ENCODE assay signal across 8 cellular contexts in genomic region chr6:117907600-117908245, GRCh38. TPM values are rescaled to one million over a fixed set of nuclear protein-coding genes. Genes with fewer than 3 reads are reported as not detected.
A peak's percentile ranks its signal among the peaks of the same experiment; 100 is the strongest.
DNase-seq lines count a peak whose midpoint lies in the region; ATAC-seq and TF ChIP-seq lines count a peak whose summit lies in the region.

No MANE protein-coding gene starts in this region.

- H3K27ac ChIP-seq in A673 (ENCODE audit: low read depth, low read length, poor library complexity, severe bottlenecking) = no peak overlapping the region
- no peak overlapping the region for H3K27ac ChIP-seq in HUES64 (ENCODE audit: low read depth, low read length)
- no peak overlapping the region for H3K27ac ChIP-seq in colonic mucosa
- H3K27ac ChIP-seq in mesendoderm (ENCODE audit: low read depth, low read length) = no peak overlapping the region

- peak overlapping the region; percentile 51 for H3K18ac ChIP-seq in mesendoderm (ENCODE audit: low read length)

- no peaks in the 10 kb centered on the region for H3K79me1 ChIP-seq in mesendoderm (ENCODE audit: low read length)

- H3K9me3 ChIP-seq in A673 (ENCODE audit: low read depth, low read length, poor library complexity, severe bottlenecking) = no peaks in the 10 kb centered on the region
- no peaks in the 10 kb centered on the region for H3K9me3 ChIP-seq in HUES64 (ENCODE audit: insufficient read depth, low read depth, low read length)
- no peaks in the 10 kb centered on the region for H3K9me3 ChIP-seq in colonic mucosa

- POLR2A ChIA-PET in A673 (lab: Charles Lee; ENCODE audit: low non-redundant PET) = no interaction called here

- H2BK120ac ChIP-seq in mesendoderm (ENCODE audit: low read depth, low read length) = no peak overlapping the region

- H3K4me2 ChIP-seq in mesendoderm (ENCODE audit: low read length) = peak overlapping the region; percentile 58

- H2BK5ac ChIP-seq in mesendoderm (ENCODE audit: low read length) = no peak overlapping the region

- peaks cover 63% of the 10 kb centered on the region for H3K27me3 ChIP-seq in A673 (replicated peaks; ENCODE audit: insufficient read depth, low read depth, low read length, poor library complexity)
- H3K27me3 ChIP-seq in HUES64 (ENCODE audit: insufficient read depth, low read length) = peaks cover 57% of the 10 kb centered on the region
- H3K27me3 ChIP-seq in colonic mucosa = peaks cover 26% of the 10 kb centered on the region
- peaks cover 2% of the 10 kb centered on the region for H3K27me3 ChIP-seq in mesendoderm (ENCODE audit: insufficient read depth, low read length, poor library complexity)

- intact Hi-C loops in A673 (cut with micrococcal nuclease; ENCODE audit: unreplicated experiment) (loop anchor here (5.0 kb wide), 1 partner anchor 340 kb away; no protein-coding TSS in a partner anchor), colonic mucosa (cut with DNase I) (no loop called here)

- no peak overlapping the region for H4K5ac ChIP-seq in mesendoderm (ENCODE audit: low read length)

- ATAC-seq in GM19043 (IDR thresholded peaks at IDR 0.05; ENCODE audit: low read depth, unreplicated experiment) = peak; percentile 16
- ATAC-seq in HG03378 (IDR thresholded peaks at IDR 0.05; ENCODE audit: unreplicated experiment) = no peak

- BruUV-seq in A673 (replicated peaks; lab: Mats Ljungman, UMichigan) = no TSS peak

- no peak overlapping the region for H2AK5ac ChIP-seq in mesendoderm (ENCODE audit: low read length)

- CTCF ChIA-PET in A673 (lab: Charles Lee) = interaction anchor here (1.2 kb wide), 1 partner anchor 12 kb away, joined by 7 read pairs; no protein-coding TSS in a partner anchor

- H2BK15ac ChIP-seq in mesendoderm (replicated peaks; ENCODE audit: low read depth) = no peak overlapping the region

- H3K56ac ChIP-seq in mesendoderm (ENCODE audit: low read length) = peak overlapping the region; percentile 87

- H3K9ac ChIP-seq in HUES64 (ENCODE audit: low read depth, low read length) (peak overlapping the region; percentile 70), colonic mucosa (ENCODE audit: low read depth in 2 of 2, low read length in 2 of 2) (peak overlapping the region in 1 of 2 donors; percentile 49), mesendoderm (ENCODE audit: low read length) (peak overlapping the region; percentile 72)

- H3K23ac ChIP-seq in mesendoderm (ENCODE audit: low read length) = no peak overlapping the region

- no peak overlapping the region for H3K4ac ChIP-seq in mesendoderm (ENCODE audit: low read depth, low read length)

- TF ChIP-seq CTCF in A673 (conservative IDR thresholded peaks at IDR 0.05; ENCODE audit: low read depth, low read length) (no peak), colonic mucosa (IDR thresholded peaks at IDR 0.05) (no peak)

- H3K79me2 ChIP-seq in mesendoderm (ENCODE audit: control insufficient read depth, insufficient read depth, low read length) = no peaks in the 10 kb centered on the region

- no peak overlapping the region for H4K8ac ChIP-seq in mesendoderm (ENCODE audit: low read depth, low read length)

- WGBS in HUES64 = under 1% methylated on average over 82 of the region's 82 CpGs
- WGBS in mesendoderm (ENCODE audit: extremely low coverage, insufficient coverage, low lambda C conversion rate) = no CpG with 5 or more reads among the region's 82 CpGs

- H3K4me3 ChIP-seq in A673 (ENCODE audit: low read depth, low read length, poor library complexity, severe bottlenecking) (peak overlapping the region; percentile 60), HUES64 (ENCODE audit: low read length) (peak overlapping the region; percentile 71), colonic mucosa (peak overlapping the region; percentile 44), mesendoderm (ENCODE audit: low read length) (peak overlapping the region; percentile 43)

- DNase-seq in A673 (ENCODE audit: low spot score) (peak; percentile 25), colonic mucosa (no peak), mesendoderm (peak; percentile 54), LoVo (ENCODE audit: low spot score) (no peak), EL (no peak)

- no peaks in the 10 kb centered on the region for H3K36me3 ChIP-seq in A673 (ENCODE audit: insufficient read depth, low read length, poor library complexity, severe bottlenecking)
- no peaks in the 10 kb centered on the region for H3K36me3 ChIP-seq in HUES64 (ENCODE audit: insufficient read depth, low read length)
- no peaks in the 10 kb centered on the region for H3K36me3 ChIP-seq in colonic mucosa
- H3K36me3 ChIP-seq in mesendoderm (ENCODE audit: control insufficient read depth, insufficient read depth, low read length) = no peaks in the 10 kb centered on the region

- H3K4me1 ChIP-seq in A673 (ENCODE audit: insufficient read depth, low read length, poor library complexity, severe bottlenecking) (peaks cover 15% of the 10 kb centered on the region), HUES64 (ENCODE audit: insufficient read depth, low read length) (peaks cover 11% of the 10 kb centered on the region), colonic mucosa (no peaks in the 10 kb centered on the region), mesendoderm (ENCODE audit: control insufficient read depth, low read depth, low read length) (no peaks in the 10 kb centered on the region)

RNA-seq across cellular contexts. Expression of gene SLC35F1, which starts 0.7 kb away (rescaled TPM):
- 5.3 and 8.3 TPM in 2 replicates for total RNA-seq in A673 (2021)
- polyA plus RNA-seq in HUES64 (2013, experiment 1 of 2) = 9.9 TPM
- 14.3 TPM for polyA plus RNA-seq in HUES64 (2013, experiment 2 of 2)
- 1 to 10 TPM in 1 of 2 donors, under 1 TPM in 1; 0.25 to 1.1 TPM for total RNA-seq in colonic mucosa
- polyA plus RNA-seq in mesendoderm (2013, experiment 1 of 2) = 5.3 TPM
- polyA plus RNA-seq in mesendoderm (2013, experiment 2 of 2) = 5.1 TPM

Comparison
In these comparisons a context has a peak if more than half of its experiments do, and no peak if none do; other contexts are left out.
1. DNase-seq: peak in A673 (single experiment) and mesendoderm (single experiment); none in colonic mucosa (single experiment), LoVo (single experiment) and EL (single experiment).
2. Peak in every context shown above with its lines, with median percentiles within 50 percentile points of each other: H3K4me3 ChIP-seq.